Comparison of ENCODE assay signal across 9 cellular contexts in the genomic region with DNA sequence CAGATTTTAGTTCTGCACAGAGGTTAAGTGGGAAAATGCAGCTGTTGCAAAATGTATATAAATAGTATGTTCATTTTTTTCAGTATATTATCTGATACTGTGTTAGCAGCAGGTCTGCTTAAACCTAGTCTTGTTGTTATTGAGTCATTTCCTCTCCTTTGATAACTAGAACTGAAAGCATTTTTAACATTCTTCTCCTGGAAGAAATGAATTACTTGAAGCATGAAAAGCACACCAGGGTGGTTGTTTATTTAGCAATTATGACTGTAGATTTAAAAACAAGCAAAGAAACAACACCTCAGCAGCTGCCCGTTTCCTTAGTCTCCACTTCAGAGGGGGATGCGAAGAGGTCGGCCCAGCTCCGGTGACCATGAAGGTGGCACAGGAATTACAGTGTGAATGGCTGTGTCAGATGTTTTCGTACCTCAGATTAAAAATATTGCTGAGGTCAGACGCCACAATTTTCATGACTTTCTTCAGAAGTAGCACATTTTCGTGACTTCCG. TPM values are rescaled to one million over a fixed set of nuclear protein-coding genes. Genes with fewer than 3 reads are reported as not detected.
DNase-seq lines count a peak whose midpoint lies in the region; ATAC-seq and TF ChIP-seq lines count a peak whose summit lies in the region.
"Had no signal": no experiment of that assay in that cellular context is flagged by ENCODE, and none has a peak within 500 bp of the region (broad histone marks: within the 10 kb centered on the region; RNA-seq: fewer than 3 reads in every experiment).

No MANE protein-coding gene starts in this region.

- H3K79me2 ChIP-seq in Loucy (ENCODE audit: insufficient read depth, low read length), result no peaks in the 10 kb centered on the region

- H4K20me1 ChIP-seq in Loucy (ENCODE audit: insufficient read depth, low read length, poor library complexity, severe bottlenecking), result no peaks in the 10 kb centered on the region

- POLR2A ChIA-PET in activated naive CD8-positive, alpha-beta T cell treated with anti-CD3 and anti-CD28 coated beads, Interleukin-2, amount 10 ng/mL, durations not matched to agents 7 days and 5 days (lab: Charles Lee), result interaction anchor here (2.3 to 3.6 kb wide), 2 partner anchors 53 to 66 kb away, joined by 20 to 32 read pairs; a partner anchor contains a TSS

- peak overlapping the region; percentile 52; the same call in 1 of the 2 replicates for H2AFZ ChIP-seq in Loucy (ENCODE audit: low read length)

- H3K4me1 ChIP-seq in Loucy (ENCODE audit: insufficient read depth, low read length, poor library complexity, severe bottlenecking), result peaks cover 45% of the 10 kb centered on the region

- intact Hi-C loops in Calu3 (cut with micrococcal nuclease; ENCODE audit: unreplicated experiment), result no loop called here

- BruUV-seq in Calu3 (replicated peaks; lab: Mats Ljungman, UMichigan), result no TSS peak

- no peaks in the 10 kb centered on the region for H3K9me3 Mint-ChIP-seq in activated naive CD8-positive, alpha-beta T cell treated with anti-CD3 and anti-CD28 coated beads, Interleukin-2, amount 10 ng/mL, durations not matched to agents 7 days and 5 days
- H3K9me3 Mint-ChIP-seq in nephron, result no peaks in the 10 kb centered on the region
- no peaks in the 10 kb centered on the region for H3K9me3 Mint-ChIP-seq in Calu3 (ENCODE audit: low read depth, unreplicated experiment)

- H3K9me3 ChIP-seq in Loucy (ENCODE audit: insufficient read depth, low read depth, low read length), result no peaks in the 10 kb centered on the region

- peak overlapping the region; percentile 78 for H3K4me2 ChIP-seq in Loucy (ENCODE audit: low read depth, low read length, poor library complexity, severe bottlenecking)

- peak; percentile 76 for DNase-seq in Daoy (ENCODE audit: low read depth)
- DNase-seq in activated naive CD8-positive, alpha-beta T cell treated with anti-CD3 and anti-CD28 coated beads, Interleukin-2, amount 10 ng/mL, durations not matched to agents 7 days and 5 days, result no peak
- no peak for DNase-seq in cerebellar nuclear complex (lab: John Stamatoyannopoulos, UW)
- DNase-seq in Calu3, result no peak

- no peaks in the 10 kb centered on the region for H3K36me3 ChIP-seq in Loucy (ENCODE audit: insufficient read depth, low read length)
- H3K36me3 ChIP-seq: cardiac muscle cell had no signal

- peaks cover 5% of the 10 kb centered on the region for H3K36me3 Mint-ChIP-seq in activated naive CD8-positive, alpha-beta T cell treated with anti-CD3 and anti-CD28 coated beads, Interleukin-2, amount 10 ng/mL, durations not matched to agents 7 days and 5 days
- H3K36me3 Mint-ChIP-seq in nephron (ENCODE audit: low read depth) (peaks cover 4% of the 10 kb centered on the region), Calu3 (ENCODE audit: insufficient read depth, unreplicated experiment) (peaks cover 16% of the 10 kb centered on the region)

- H3K9ac ChIP-seq in Loucy (ENCODE audit: low read depth, low read length, poor library complexity, severe bottlenecking), result peak overlapping the region; percentile 64

- H3K4me3 ChIP-seq in Loucy (ENCODE audit: low read length, poor library complexity, severe bottlenecking), result peak overlapping the region; percentile 77
- H3K4me3 ChIP-seq: cardiac muscle cell had no signal

- H3K9me2 ChIP-seq in Loucy (replicated peaks; ENCODE audit: low read depth, low read length), result no peaks in the 10 kb centered on the region

- CTCF ChIA-PET in Calu3 (lab: Charles Lee), result no interaction called here

- H3K4me1 Mint-ChIP-seq in activated naive CD8-positive, alpha-beta T cell treated with anti-CD3 and anti-CD28 coated beads, Interleukin-2, amount 10 ng/mL, durations not matched to agents 7 days and 5 days, result peaks cover 37% of the 10 kb centered on the region
- peaks cover 7% of the 10 kb centered on the region for H3K4me1 Mint-ChIP-seq in nephron
- peaks cover 13% of the 10 kb centered on the region for H3K4me1 Mint-ChIP-seq in Calu3 (ENCODE audit: low read depth, unreplicated experiment)

- ATAC-seq in activated naive CD8-positive, alpha-beta T cell treated with anti-CD3 and anti-CD28 coated beads, Interleukin-2, amount 10 ng/mL, durations not matched to agents 7 days and 5 days (ENCODE audit: low read depth), result peak; percentile 55
- ATAC-seq in GM19455 (IDR thresholded peaks at IDR 0.05; ENCODE audit: unreplicated experiment), result no peak
- ATAC-seq in HG03097 (IDR thresholded peaks at IDR 0.05; ENCODE audit: low FRiP score, unreplicated experiment), result no peak

- peaks cover 2% of the 10 kb centered on the region for H3K27me3 Mint-ChIP-seq in activated naive CD8-positive, alpha-beta T cell treated with anti-CD3 and anti-CD28 coated beads, Interleukin-2, amount 10 ng/mL, durations not matched to agents 7 days and 5 days
- no peaks in the 10 kb centered on the region for H3K27me3 Mint-ChIP-seq in nephron (ENCODE audit: low read depth)
- H3K27me3 Mint-ChIP-seq in Calu3 (ENCODE audit: unreplicated experiment), result no peaks in the 10 kb centered on the region

- H3K4me3 Mint-ChIP-seq in activated naive CD8-positive, alpha-beta T cell treated with anti-CD3 and anti-CD28 coated beads, Interleukin-2, amount 10 ng/mL, durations not matched to agents 7 days and 5 days, result peak overlapping the region; percentile 83
- no peak overlapping the region for H3K4me3 Mint-ChIP-seq in nephron
- no peak overlapping the region for H3K4me3 Mint-ChIP-seq in Calu3 (ENCODE audit: low read depth, unreplicated experiment)

- H3F3A ChIP-seq in Loucy (ENCODE audit: low read depth), result no peaks in the 10 kb centered on the region

- no peaks in the 10 kb centered on the region for H3K27me3 ChIP-seq in Loucy (ENCODE audit: insufficient read depth, low read length, poor library complexity, severe bottlenecking)
- H3K27me3 ChIP-seq: cardiac muscle cell had no signal

- TF ChIP-seq CTCF in Loucy (conservative IDR thresholded peaks at IDR 0.05; ENCODE audit: low read length) (no peak), nephron (IDR thresholded peaks at IDR 0.05; ENCODE audit: unreplicated experiment in 3 of 3) (no peak), Calu3 (IDR thresholded peaks at IDR 0.05; ENCODE audit: unreplicated experiment) (no peak)

- H3K27ac Mint-ChIP-seq in activated naive CD8-positive, alpha-beta T cell treated with anti-CD3 and anti-CD28 coated beads, Interleukin-2, amount 10 ng/mL, durations not matched to agents 7 days and 5 days, result peak overlapping the region; percentile 89
- H3K27ac Mint-ChIP-seq in nephron, result peak overlapping the region in 2 of 3 experiments; percentile 28 to 59
- H3K27ac Mint-ChIP-seq in Calu3 (ENCODE audit: unreplicated experiment), result no peak overlapping the region

RNA-seq across cellular contexts. Expression of a gene that starts 53.5 kb away (rescaled TPM):
- total RNA-seq in Daoy (2014; rRNA removed; shearing (Covaris generic)), result 20.1 and 22.6 TPM in 2 replicates
- total RNA-seq in activated naive CD8-positive, alpha-beta T cell treated with anti-CD3 and anti-CD28 coated beads, Interleukin-2, amount 10 ng/mL, durations not matched to agents 7 days and 5 days, result 10 to 100 TPM; 25.8 to 25.9 TPM
- 28.8 and 33.5 TPM in 2 replicates for total RNA-seq in Calu3 (2022)
